9 cellular contexts compared by ENCODE assay signal in the genomic region with DNA sequence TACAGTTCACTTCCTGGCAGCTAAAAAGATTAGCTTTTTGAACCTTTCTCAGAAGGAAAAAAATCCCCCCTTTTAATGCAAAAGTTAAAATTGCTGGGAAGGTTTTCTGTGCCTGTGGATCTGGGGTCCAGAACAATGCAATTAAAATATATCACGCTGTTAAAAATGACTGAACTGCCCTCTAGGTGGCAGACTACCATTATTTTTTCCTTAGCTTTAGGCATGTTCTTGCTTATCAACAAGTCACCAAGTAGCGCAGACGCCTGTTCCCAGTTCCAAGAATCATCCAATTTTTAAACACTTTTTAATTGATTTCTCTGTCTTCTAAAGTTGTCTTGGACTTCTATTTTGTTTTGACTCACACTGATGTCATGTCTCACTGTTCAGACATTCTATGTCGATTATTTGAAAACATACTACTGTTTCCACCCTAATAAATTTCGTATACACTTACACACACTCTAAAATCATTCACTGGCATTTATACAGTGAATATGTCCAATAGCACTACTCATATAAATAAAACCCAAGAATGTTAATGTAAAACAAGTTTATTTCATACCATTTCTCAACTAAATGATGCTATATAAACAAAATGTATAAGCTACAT.
DNase-seq lines count a peak whose midpoint lies in the region; ATAC-seq and TF ChIP-seq lines count a peak whose summit lies in the region.
"Had no signal": no experiment of that assay in that cellular context is flagged by ENCODE, and none has a peak within 500 bp of the region (broad histone marks: within the 10 kb centered on the region; RNA-seq: fewer than 3 reads in every experiment).

No MANE protein-coding gene starts in this region.

- no peaks in the 10 kb centered on the region for H3K4me1 Mint-ChIP-seq in WTC11
- H3K4me1 Mint-ChIP-seq: memory B cell had no signal

- peaks cover 7% of the 10 kb centered on the region for H3K36me3 Mint-ChIP-seq in WTC11
- H3K36me3 Mint-ChIP-seq: memory B cell had no signal

- no peak overlapping the region for H3K4me3 Mint-ChIP-seq in WTC11
- H3K4me3 Mint-ChIP-seq: memory B cell had no signal

- DNase-seq in AG09309 (ENCODE audit: low read depth) = no peak
- DNase-seq in NCI-H1092 treated with DMSO at 0.1 percent for 48 hours (lab: John Stamatoyannopoulos, UW) = peak; percentile 59
- no peak for DNase-seq in WTC11 (ENCODE audit: low spot score)
- DNase-seq in inferior parietal cortex (ENCODE audit: extremely low spot score) = peak; percentile 79
- no peak for DNase-seq in activated CD8-positive, alpha-beta memory T cell treated with anti-CD3 and anti-CD28 coated beads, Interleukin-2, amount 50 U/mL, for 4 hours
- no peak for DNase-seq in right cardiac atrium

- WGBS in right cardiac atrium = 25% methylated on average over 5 of the region's 5 CpGs

- CTCF ChIA-PET in WTC11 (lab: Charles Lee) = interaction anchor here (0.7 to 1.9 kb wide), 9 partner anchors 13 to 301 kb away, joined by 3 to 5 read pairs (median 3); no protein-coding TSS in a partner anchor

- TF ChIP-seq CTCF in AG09309 (IDR thresholded peaks at IDR 0.05; ENCODE audit: control insufficient read depth, insufficient read depth, low read depth, low read length, missing control alignments) (peak; percentile 33), WTC11 (IDR thresholded peaks at IDR 0.05) (peak; percentile 49)

- no peaks in the 10 kb centered on the region for H3K27me3 ChIP-seq in right cardiac atrium (ENCODE audit: control insufficient read depth, insufficient read depth)

- ATAC-seq in GM18499 (IDR thresholded peaks at IDR 0.05; ENCODE audit: insufficient read depth, unreplicated experiment) = peak; percentile 51
- ATAC-seq in HG02798 (IDR thresholded peaks at IDR 0.05; ENCODE audit: poor library complexity, unreplicated experiment) = peak; percentile 68
- peak; percentile 89 for ATAC-seq in WTC11
- ATAC-seq in right cardiac atrium = no peak

- H3K4me1 ChIP-seq in right cardiac atrium (ENCODE audit: control insufficient read depth, insufficient read depth, low read length) = no peaks in the 10 kb centered on the region

- no peak overlapping the region for H3K27ac ChIP-seq in right cardiac atrium (ENCODE audit: low read length)

- H3K27ac Mint-ChIP-seq in WTC11 = no peak overlapping the region
- H3K27ac Mint-ChIP-seq: memory B cell had no signal

- no peak overlapping the region for H3K4me3 ChIP-seq in AG09309 (ENCODE audit: control insufficient read depth, low read depth, low read length)
- no peak overlapping the region for H3K4me3 ChIP-seq in right cardiac atrium (ENCODE audit: low read length)

- no peaks in the 10 kb centered on the region for H3K9me3 ChIP-seq in right cardiac atrium (ENCODE audit: control insufficient read depth, low read length)

- H3K27me3 Mint-ChIP-seq in WTC11 (ENCODE audit: low read depth) = no peaks in the 10 kb centered on the region
- H3K27me3 Mint-ChIP-seq: memory B cell had no signal

- POLR2A ChIA-PET in WTC11 (lab: Charles Lee) = no interaction called here

- intact Hi-C loops in right cardiac atrium (cut with DNase I) = no loop called here

- peaks cover 33% of the 10 kb centered on the region for H3K9me3 Mint-ChIP-seq in WTC11
- H3K9me3 Mint-ChIP-seq: memory B cell had no signal

TF ChIP-seq in WTC11, 78 proteins besides CTCF, POLR2A, EP300 and RAD21:
- no peak for TF ChIP-seq JAZF1 (CRISPR knock-in tag; IDR thresholded peaks at IDR 0.05)
- TF ChIP-seq, protein P1, sequence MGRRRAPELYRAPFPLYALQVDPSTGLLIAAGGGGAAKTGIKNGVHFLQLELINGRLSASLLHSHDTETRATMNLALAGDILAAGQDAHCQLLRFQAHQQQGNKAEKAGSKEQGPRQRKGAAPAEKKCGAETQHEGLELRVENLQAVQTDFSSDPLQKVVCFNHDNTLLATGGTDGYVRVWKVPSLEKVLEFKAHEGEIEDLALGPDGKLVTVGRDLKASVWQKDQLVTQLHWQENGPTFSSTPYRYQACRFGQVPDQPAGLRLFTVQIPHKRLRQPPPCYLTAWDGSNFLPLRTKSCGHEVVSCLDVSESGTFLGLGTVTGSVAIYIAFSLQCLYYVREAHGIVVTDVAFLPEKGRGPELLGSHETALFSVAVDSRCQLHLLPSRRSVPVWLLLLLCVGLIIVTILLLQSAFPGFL (CRISPR knock-in tag; IDR thresholded peaks at IDR 0.05; ENCODE audit: borderline replicate concordance) = no peak
- no peak for TF ChIP-seq ATF1 (CRISPR knock-in tag; IDR thresholded peaks at IDR 0.05)
- TF ChIP-seq IRF1 (CRISPR knock-in tag; IDR thresholded peaks at IDR 0.05) = no peak
- no peak for TF ChIP-seq MYBL2 (CRISPR knock-in tag; IDR thresholded peaks at IDR 0.05)
- TF ChIP-seq, protein P2, sequence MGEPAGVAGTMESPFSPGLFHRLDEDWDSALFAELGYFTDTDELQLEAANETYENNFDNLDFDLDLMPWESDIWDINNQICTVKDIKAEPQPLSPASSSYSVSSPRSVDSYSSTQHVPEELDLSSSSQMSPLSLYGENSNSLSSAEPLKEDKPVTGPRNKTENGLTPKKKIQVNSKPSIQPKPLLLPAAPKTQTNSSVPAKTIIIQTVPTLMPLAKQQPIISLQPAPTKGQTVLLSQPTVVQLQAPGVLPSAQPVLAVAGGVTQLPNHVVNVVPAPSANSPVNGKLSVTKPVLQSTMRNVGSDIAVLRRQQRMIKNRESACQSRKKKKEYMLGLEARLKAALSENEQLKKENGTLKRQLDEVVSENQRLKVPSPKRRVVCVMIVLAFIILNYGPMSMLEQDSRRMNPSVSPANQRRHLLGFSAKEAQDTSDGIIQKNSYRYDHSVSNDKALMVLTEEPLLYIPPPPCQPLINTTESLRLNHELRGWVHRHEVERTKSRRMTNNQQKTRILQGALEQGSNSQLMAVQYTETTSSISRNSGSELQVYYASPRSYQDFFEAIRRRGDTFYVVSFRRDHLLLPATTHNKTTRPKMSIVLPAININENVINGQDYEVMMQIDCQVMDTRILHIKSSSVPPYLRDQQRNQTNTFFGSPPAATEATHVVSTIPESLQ (CRISPR knock-in tag; IDR thresholded peaks at IDR 0.05) = no peak
- TF ChIP-seq, protein P3, sequence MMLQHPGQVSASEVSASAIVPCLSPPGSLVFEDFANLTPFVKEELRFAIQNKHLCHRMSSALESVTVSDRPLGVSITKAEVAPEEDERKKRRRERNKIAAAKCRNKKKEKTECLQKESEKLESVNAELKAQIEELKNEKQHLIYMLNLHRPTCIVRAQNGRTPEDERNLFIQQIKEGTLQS (CRISPR knock-in tag; conservative IDR thresholded peaks at IDR 0.05) = no peak
- no peak for TF ChIP-seq CREB1 (CRISPR knock-in tag; IDR thresholded peaks at IDR 0.05)
- TF ChIP-seq CREM (CRISPR knock-in tag; IDR thresholded peaks at IDR 0.05) = no peak
- TF ChIP-seq NR3C1 (CRISPR knock-in tag; conservative IDR thresholded peaks at IDR 0.05; ENCODE audit: low read depth) = no peak
- TF ChIP-seq ZNF219 (CRISPR knock-in tag; IDR thresholded peaks at IDR 0.05; ENCODE audit: borderline replicate concordance) = no peak
- TF ChIP-seq GTF2I (CRISPR knock-in tag; conservative IDR thresholded peaks at IDR 0.05) = no peak
- TF ChIP-seq, protein P4, sequence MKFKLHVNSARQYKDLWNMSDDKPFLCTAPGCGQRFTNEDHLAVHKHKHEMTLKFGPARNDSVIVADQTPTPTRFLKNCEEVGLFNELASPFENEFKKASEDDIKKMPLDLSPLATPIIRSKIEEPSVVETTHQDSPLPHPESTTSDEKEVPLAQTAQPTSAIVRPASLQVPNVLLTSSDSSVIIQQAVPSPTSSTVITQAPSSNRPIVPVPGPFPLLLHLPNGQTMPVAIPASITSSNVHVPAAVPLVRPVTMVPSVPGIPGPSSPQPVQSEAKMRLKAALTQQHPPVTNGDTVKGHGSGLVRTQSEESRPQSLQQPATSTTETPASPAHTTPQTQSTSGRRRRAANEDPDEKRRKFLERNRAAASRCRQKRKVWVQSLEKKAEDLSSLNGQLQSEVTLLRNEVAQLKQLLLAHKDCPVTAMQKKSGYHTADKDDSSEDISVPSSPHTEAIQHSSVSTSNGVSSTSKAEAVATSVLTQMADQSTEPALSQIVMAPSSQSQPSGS (CRISPR knock-in tag; IDR thresholded peaks at IDR 0.05; ENCODE audit: borderline replicate concordance, low read depth) = no peak
- no peak for TF ChIP-seq ETV6 (CRISPR knock-in tag; IDR thresholded peaks at IDR 0.05)
- no peak for TF ChIP-seq NFE2L1 (CRISPR knock-in tag; IDR thresholded peaks at IDR 0.05)
- TF ChIP-seq ZNF138 (CRISPR knock-in tag; conservative IDR thresholded peaks at IDR 0.05) = no peak
- TF ChIP-seq CBFB (CRISPR knock-in tag; IDR thresholded peaks at IDR 0.05; ENCODE audit: low read depth) = no peak
TF ChIP-seq in WTC11: peak in this region for 0.

Comparison
In these comparisons a context has a peak if more than half of its experiments do, and no peak if none do; other contexts are left out.
1. DNase-seq: peak in NCI-H1092 treated with DMSO at 0.1 percent for 48 hours (single experiment) and inferior parietal cortex (single experiment); none in AG09309 (single experiment), WTC11 (single experiment), activated CD8-positive, alpha-beta memory T cell treated with anti-CD3 and anti-CD28 coated beads, Interleukin-2, amount 50 U/mL, for 4 hours (single experiment) and right cardiac atrium (0 of 3).
2. ATAC-seq: peak in GM18499 (single experiment), HG02798 (single experiment) and WTC11 (single experiment); none in right cardiac atrium (0 of 2).